8 cellular contexts compared by ENCODE assay signal in the genomic region with DNA sequence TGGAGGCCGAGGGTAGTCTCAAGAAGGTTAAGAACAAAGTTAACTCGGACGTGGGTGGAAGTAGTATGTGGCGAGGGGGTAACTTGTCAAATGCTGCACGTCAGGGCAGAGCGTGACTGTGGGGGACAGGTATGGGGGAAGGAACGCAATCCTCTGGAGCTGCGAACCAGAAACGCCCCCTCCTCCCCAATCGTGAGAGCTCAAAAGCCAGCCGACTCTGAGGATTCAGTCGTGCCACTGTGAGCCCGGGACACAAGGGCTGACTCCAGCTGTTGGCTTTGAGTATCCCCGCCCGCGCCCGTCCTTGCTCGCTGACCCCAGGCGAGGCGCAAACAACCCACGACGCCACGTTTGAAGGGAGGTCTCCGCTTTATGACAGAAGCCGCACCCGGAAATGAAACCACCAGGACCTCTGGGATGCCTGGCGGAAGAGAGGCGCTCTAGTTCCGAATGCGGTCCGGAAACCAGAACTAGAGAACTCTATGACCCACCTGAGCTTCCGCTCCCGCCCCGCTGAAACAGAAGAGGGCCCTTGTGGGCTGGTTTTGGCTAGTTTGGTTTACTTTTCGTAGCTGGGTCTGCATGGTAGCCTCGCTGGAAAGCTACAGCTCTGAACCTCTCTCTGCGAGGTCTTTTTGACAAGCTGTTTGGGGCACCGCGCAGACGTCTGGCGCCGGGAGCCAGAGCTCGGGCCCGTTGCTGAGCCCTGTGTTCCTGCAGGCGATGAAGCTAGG. TPM values are rescaled to one million over a fixed set of nuclear protein-coding genes. Genes with fewer than 3 reads are reported as not detected.
DNase-seq lines count a peak whose midpoint lies in the region; ATAC-seq and TF ChIP-seq lines count a peak whose summit lies in the region.

A gene (minus strand): TSS at position 377 of the 734 bp plus-strand sequence. CDS start 550 bp downstream, outside the sequence.

- DNase-seq in AG20443 (ENCODE audit: low spot score): peak; percentile 90
- DNase-seq in GM19240 (ENCODE audit: insufficient read length, low spot score): peak; percentile 58
- DNase-seq in NCI-H526 treated with DMSO at 0.1 percent for 48 hours (lab: John Stamatoyannopoulos, UW): peak; percentile 86
- peak; percentile 94 for DNase-seq in activated CD4-positive, alpha-beta T cell treated with anti-CD3 and anti-CD28 coated beads, Interleukin-2, amount 10 ng/mL, durations not matched to agents 7 days and 5 days
- DNase-seq in dermis blood vessel endothelial cell: peak; percentile 86
- DNase-seq in left lung: peak; percentile 90 to 94
- peak; percentile 80 for DNase-seq in stimulated activated CD4-positive, alpha-beta T cell treated with anti-CD3 and anti-CD28 coated beads, Interleukin-2, amount 100 ng/mL, for 4 hours (ENCODE audit: low read depth)

- peaks cover 36% of the 10 kb centered on the region for H3K4me1 Mint-ChIP-seq in activated CD4-positive, alpha-beta T cell treated with anti-CD3 and anti-CD28 coated beads, Interleukin-2, amount 10 ng/mL, durations not matched to agents 7 days and 5 days

- no peaks in the 10 kb centered on the region for H3K9me3 Mint-ChIP-seq in activated CD4-positive, alpha-beta T cell treated with anti-CD3 and anti-CD28 coated beads, Interleukin-2, amount 10 ng/mL, durations not matched to agents 7 days and 5 days

- peaks cover 7 to 25% of the 10 kb centered on the region in 2 donors for H3K4me1 ChIP-seq in left lung

- ATAC-seq in HG03469 (IDR thresholded peaks at IDR 0.05; ENCODE audit: unreplicated experiment) (peak; percentile 54), left lung (peak; percentile 98)

- H3K4me3 Mint-ChIP-seq in activated CD4-positive, alpha-beta T cell treated with anti-CD3 and anti-CD28 coated beads, Interleukin-2, amount 10 ng/mL, durations not matched to agents 7 days and 5 days: peak within 1 kb of the TSS; percentile 99

- intact Hi-C loops in left lung (cut with DNase I): no loop called here

- peaks cover 3 to 28% of the 10 kb centered on the region in 2 donors for H3K36me3 ChIP-seq in left lung

- POLR2A ChIA-PET in activated CD4-positive, alpha-beta T cell treated with anti-CD3 and anti-CD28 coated beads, Interleukin-2, amount 10 ng/mL, durations not matched to agents 7 days and 5 days (lab: Charles Lee): interaction anchor here (0.8 to 1.9 kb wide), 3 partner anchors 8 to 205 kb away, joined by 3 to 8 read pairs (median 5); no protein-coding TSS in a partner anchor

- CTCF ChIA-PET in activated CD4-positive, alpha-beta T cell treated with anti-CD3 and anti-CD28 coated beads, Interleukin-2, amount 10 ng/mL, durations not matched to agents 7 days and 5 days (lab: Charles Lee): interaction anchor here (0.6 to 2.3 kb wide), 9 partner anchors 9 to 882 kb away, joined by 3 to 11 read pairs (median 4); a partner anchor contains a TSS

- peak within 1 kb of the TSS; percentile 89 to 92 for H3K27ac ChIP-seq in left lung

- peak within 1 kb of the TSS; percentile 99 for H3K27ac Mint-ChIP-seq in activated CD4-positive, alpha-beta T cell treated with anti-CD3 and anti-CD28 coated beads, Interleukin-2, amount 10 ng/mL, durations not matched to agents 7 days and 5 days

- no peaks in the 10 kb centered on the region for H3K27me3 ChIP-seq in left lung

- TF ChIP-seq CTCF in left lung (IDR thresholded peaks at IDR 0.05): no peak

- H3K4me3 ChIP-seq in left lung: peak within 1 kb of the TSS; percentile 65 to 74

- peaks cover 3% of the 10 kb centered on the region for H3K27me3 Mint-ChIP-seq in activated CD4-positive, alpha-beta T cell treated with anti-CD3 and anti-CD28 coated beads, Interleukin-2, amount 10 ng/mL, durations not matched to agents 7 days and 5 days

- H3K36me3 Mint-ChIP-seq in activated CD4-positive, alpha-beta T cell treated with anti-CD3 and anti-CD28 coated beads, Interleukin-2, amount 10 ng/mL, durations not matched to agents 7 days and 5 days (ENCODE audit: low read depth): peaks cover 9% of the 10 kb centered on the region

- no peaks in the 10 kb centered on the region for H3K9me3 ChIP-seq in left lung

RNA-seq across cellular contexts. Expression of the gene that starts here (rescaled TPM):
- total RNA-seq in activated CD4-positive, alpha-beta T cell treated with anti-CD3 and anti-CD28 coated beads, Interleukin-2, amount 10 ng/mL, durations not matched to agents 7 days and 5 days: 1 to 10 TPM; 4.0 to 5.5 TPM
- total RNA-seq in dermis blood vessel endothelial cell (3.7 and 3.9 TPM in 2 replicates), left lung (1 to 10 TPM; 5.9 to 6.4 TPM)

Comparison
In these comparisons a context has a peak if more than half of its experiments do, and no peak if none do; other contexts are left out.
1. Peak in every context shown above with its lines: DNase-seq, ATAC-seq, H3K4me3 ChIP-seq and H3K27ac ChIP-seq.